In genomic region chr3:54830658-54831057, GRCh38 we compare ENCODE assay signal across 8 cellular contexts.
DNase-seq lines count a peak whose midpoint lies in the region; ATAC-seq and TF ChIP-seq lines count a peak whose summit lies in the region.

No MANE protein-coding gene starts in this region.

- WGBS in stomach, 5 donors, result 73 to 79% (median 75%) methylated on average over 8 of the region's 8 CpGs

- H3K9me3 Mint-ChIP-seq in activated naive CD4-positive, alpha-beta T cell treated with anti-CD3 and anti-CD28 coated beads for 36 hours, result no peaks in the 10 kb centered on the region
- no peaks in the 10 kb centered on the region for H3K9me3 Mint-ChIP-seq in endothelial cell (ENCODE audit: unreplicated experiment)

- H3K27me3 Mint-ChIP-seq in activated naive CD4-positive, alpha-beta T cell treated with anti-CD3 and anti-CD28 coated beads for 36 hours (ENCODE audit: low read depth), result no peaks in the 10 kb centered on the region
- peaks cover 3% of the 10 kb centered on the region for H3K27me3 Mint-ChIP-seq in endothelial cell (ENCODE audit: unreplicated experiment)

- TF ChIP-seq CTCF in endothelial cell (IDR thresholded peaks at IDR 0.05; ENCODE audit: unreplicated experiment) (peak; percentile 88), stomach (IDR thresholded peaks at IDR 0.05) (peak in 4 of 7 experiments; percentile 12 to 42 (median 28))

- H3K4me1 ChIP-seq in stomach, result peaks cover 0 to 6% (median 0%) of the 10 kb centered on the region in 4 donors

- peak; percentile 23 for DNase-seq in activated naive CD4-positive, alpha-beta T cell treated with anti-CD3 and anti-CD28 coated beads for 36 hours
- DNase-seq in activated naive CD4-positive, alpha-beta T cell (lab: John Stamatoyannopoulos, UW), result no peak
- peak; percentile 8 for DNase-seq in NCI-H460 (ENCODE audit: extremely low read depth, low read depth)
- no peak for DNase-seq in endothelial cell (ENCODE audit: low spot score)
- no peak for DNase-seq in stomach
- no peak for DNase-seq in left cardiac atrium

- no peak overlapping the region for H3K27ac Mint-ChIP-seq in activated naive CD4-positive, alpha-beta T cell treated with anti-CD3 and anti-CD28 coated beads for 36 hours
- H3K27ac Mint-ChIP-seq in endothelial cell (ENCODE audit: unreplicated experiment), result no peak overlapping the region

- peaks cover 0 to 13% (median 8%) of the 10 kb centered on the region in 4 donors for H3K9me3 ChIP-seq in stomach

- no peak overlapping the region for H3K4me3 Mint-ChIP-seq in activated naive CD4-positive, alpha-beta T cell treated with anti-CD3 and anti-CD28 coated beads for 36 hours
- H3K4me3 Mint-ChIP-seq in endothelial cell (ENCODE audit: unreplicated experiment), result no peak overlapping the region

- TF ChIP-seq EP300 in stomach (IDR thresholded peaks at IDR 0.05), result no peak

- intact Hi-C loops in activated naive CD4-positive, alpha-beta T cell treated with anti-CD3 and anti-CD28 coated beads for 36 hours (cut with micrococcal nuclease), result no loop called here
- intact Hi-C loops in stomach (cut with DNase I; ENCODE audit: low total_unique reads) (no loop called here), left cardiac atrium (cut with DNase I) (no loop called here)

- ATAC-seq in GM18873 (IDR thresholded peaks at IDR 0.05; ENCODE audit: low FRiP score, unreplicated experiment) (no peak), GM19023 (IDR thresholded peaks at IDR 0.05; ENCODE audit: unreplicated experiment) (no peak), left cardiac atrium (no peak)

- no peaks in the 10 kb centered on the region for H3K36me3 ChIP-seq in stomach

- H3K4me3 ChIP-seq in stomach, result no peak overlapping the region

- H3K27ac ChIP-seq in stomach, result no peak overlapping the region

- CTCF ChIA-PET in activated naive CD4-positive, alpha-beta T cell treated with anti-CD3 and anti-CD28 coated beads for 36 hours (lab: Charles Lee), result interaction anchor here (0.6 to 1.8 kb wide), 4 partner anchors 11 to 347 kb away, joined by 3 to 6 read pairs (median 4); no protein-coding TSS in a partner anchor

- TF ChIP-seq POLR2A in stomach (IDR thresholded peaks at IDR 0.05), result no peak

- no peaks in the 10 kb centered on the region for H3K27me3 ChIP-seq in stomach

- H3K4me1 Mint-ChIP-seq in activated naive CD4-positive, alpha-beta T cell treated with anti-CD3 and anti-CD28 coated beads for 36 hours (ENCODE audit: low read depth), result no peaks in the 10 kb centered on the region
- no peaks in the 10 kb centered on the region for H3K4me1 Mint-ChIP-seq in endothelial cell (ENCODE audit: unreplicated experiment)

- no peaks in the 10 kb centered on the region for H3K36me3 Mint-ChIP-seq in activated naive CD4-positive, alpha-beta T cell treated with anti-CD3 and anti-CD28 coated beads for 36 hours (ENCODE audit: low read depth)
- peaks cover 6% of the 10 kb centered on the region for H3K36me3 Mint-ChIP-seq in endothelial cell (ENCODE audit: low read depth, unreplicated experiment)

Comparison
In these comparisons a context has a peak if more than half of its experiments do, and no peak if none do; other contexts are left out.
1. DNase-seq: peak in activated naive CD4-positive, alpha-beta T cell treated with anti-CD3 and anti-CD28 coated beads for 36 hours (single experiment) and NCI-H460 (single experiment); none in activated naive CD4-positive, alpha-beta T cell (0 of 4), endothelial cell (single experiment), stomach (single experiment) and left cardiac atrium (single experiment).